ENCODE assay signal across 12 cellular contexts in genomic region chr14:51845811-51846210, GRCh38. TPM values are rescaled to one million over a fixed set of nuclear protein-coding genes. Genes with fewer than 3 reads are reported as not detected.
DNase-seq lines count a peak whose midpoint lies in the region; ATAC-seq and TF ChIP-seq lines count a peak whose summit lies in the region.
"Had no signal": no experiment of that assay in that cellular context is flagged by ENCODE, and none has a peak within 500 bp of the region (broad histone marks: within the 10 kb centered on the region; RNA-seq: fewer than 3 reads in every experiment).

No MANE protein-coding gene starts in this region.

- H3K4me1 Mint-ChIP-seq in stimulated activated naive CD8-positive, alpha-beta T cell treated with anti-CD3 and anti-CD28 coated beads, Interleukin-15, Interleukin-2, amounts not matched to agents 100 ng/mL and 50 ng/mL, for 24 hours (ENCODE audit: low read depth) = peaks cover 79% of the 10 kb centered on the region
- H3K4me1 Mint-ChIP-seq in effector memory CD8-positive, alpha-beta T cell (ENCODE audit: low read depth in 2 of 2) = peaks cover 49 to 53% of the 10 kb centered on the region in 2 donors
- peaks cover 16% of the 10 kb centered on the region for H3K4me1 Mint-ChIP-seq in type B pancreatic cell (ENCODE audit: unreplicated experiment)

- peaks cover 25% of the 10 kb centered on the region for H3K9me3 Mint-ChIP-seq in stimulated activated naive CD8-positive, alpha-beta T cell treated with anti-CD3 and anti-CD28 coated beads, Interleukin-15, Interleukin-2, amounts not matched to agents 100 ng/mL and 50 ng/mL, for 24 hours
- peaks cover 4 to 7% of the 10 kb centered on the region in 2 donors for H3K9me3 Mint-ChIP-seq in effector memory CD8-positive, alpha-beta T cell
- H3K9me3 Mint-ChIP-seq in type B pancreatic cell = peaks cover 6% of the 10 kb centered on the region

- BruUV-seq in A673 (replicated peaks; lab: Mats Ljungman, UMichigan) = no TSS peak

- CTCF ChIA-PET in A673 (lab: Charles Lee) = no interaction called here

- H3K4me1 ChIP-seq in OCI-LY1 (ENCODE audit: insufficient read depth, low read length, severe bottlenecking) (peaks cover 48% of the 10 kb centered on the region), A673 (ENCODE audit: insufficient read depth, low read length, poor library complexity, severe bottlenecking) (peaks cover 7% of the 10 kb centered on the region)
- H3K4me1 ChIP-seq: prostate gland had no signal

- H3K9me3 ChIP-seq in OCI-LY1 (ENCODE audit: low read length) (no peaks in the 10 kb centered on the region), A673 (ENCODE audit: low read depth, low read length, poor library complexity, severe bottlenecking) (no peaks in the 10 kb centered on the region)
- H3K9me3 ChIP-seq: HAP-1, prostate gland had no signal

- peak overlapping the region; percentile 45 for H2AFZ ChIP-seq in OCI-LY1 (ENCODE audit: low read length)

- peak overlapping the region; percentile 91 for H3K4me3 Mint-ChIP-seq in stimulated activated naive CD8-positive, alpha-beta T cell treated with anti-CD3 and anti-CD28 coated beads, Interleukin-15, Interleukin-2, amounts not matched to agents 100 ng/mL and 50 ng/mL, for 24 hours
- H3K4me3 Mint-ChIP-seq in effector memory CD8-positive, alpha-beta T cell = peak overlapping the region in 1 of 2 donors; percentile 79
- no peak overlapping the region for H3K4me3 Mint-ChIP-seq in type B pancreatic cell

- peak overlapping the region; percentile 92; the same call in 1 of the 2 replicates for H3K4me2 ChIP-seq in OCI-LY1 (ENCODE audit: low read length)

- TF ChIP-seq CTCF in OCI-LY1 (IDR thresholded peaks at IDR 0.05; ENCODE audit: low read length) (no peak), type B pancreatic cell (conservative IDR thresholded peaks at IDR 0.05) (no peak), A673 (conservative IDR thresholded peaks at IDR 0.05; ENCODE audit: low read depth, low read length) (no peak)

- intact Hi-C loops in A673 (cut with micrococcal nuclease; ENCODE audit: unreplicated experiment) = no loop called here

- H3K27me3 ChIP-seq in OCI-LY1 (ENCODE audit: insufficient read depth, low read length) = no peaks in the 10 kb centered on the region
- H3K27me3 ChIP-seq in A673 (replicated peaks; ENCODE audit: insufficient read depth, low read depth, low read length, poor library complexity) = no peaks in the 10 kb centered on the region
- H3K27me3 ChIP-seq: cardiac muscle cell had no signal

- H3K27ac Mint-ChIP-seq in stimulated activated naive CD8-positive, alpha-beta T cell treated with anti-CD3 and anti-CD28 coated beads, Interleukin-15, Interleukin-2, amounts not matched to agents 100 ng/mL and 50 ng/mL, for 24 hours = peak overlapping the region; percentile 99
- peak overlapping the region; percentile 99 to 100 for H3K27ac Mint-ChIP-seq in effector memory CD8-positive, alpha-beta T cell
- no peak overlapping the region for H3K27ac Mint-ChIP-seq in type B pancreatic cell

- H3K36me3 ChIP-seq in OCI-LY1 (ENCODE audit: insufficient read depth, low read length) (no peaks in the 10 kb centered on the region; the same call in 1 of the 2 replicates), A673 (ENCODE audit: insufficient read depth, low read length, poor library complexity, severe bottlenecking) (no peaks in the 10 kb centered on the region)
- H3K36me3 ChIP-seq: cardiac muscle cell, HAP-1, prostate gland had no signal

- no peaks in the 10 kb centered on the region for H3K9me2 ChIP-seq in OCI-LY1 (ENCODE audit: low read depth, low read length)

- H3K27ac ChIP-seq in OCI-LY1 (ENCODE audit: low read depth, low read length, poor library complexity, severe bottlenecking) (peak overlapping the region; percentile 95), A673 (ENCODE audit: low read depth, low read length, poor library complexity, severe bottlenecking) (no peak overlapping the region)
- H3K27ac ChIP-seq: C4-2B, cardiac muscle cell, prostate gland had no signal

- ATAC-seq in stimulated activated naive CD8-positive, alpha-beta T cell treated with anti-CD3 and anti-CD28 coated beads, Interleukin-15, Interleukin-2, amounts not matched to agents 100 U/mL and 50 U/mL, for 24 hours = no peak
- no peak for ATAC-seq in effector memory CD8-positive, alpha-beta T cell (replicated peaks)
- ATAC-seq in HG02610 (IDR thresholded peaks at IDR 0.05; ENCODE audit: unreplicated experiment) = no peak

- no peaks in the 10 kb centered on the region for H3K27me3 Mint-ChIP-seq in stimulated activated naive CD8-positive, alpha-beta T cell treated with anti-CD3 and anti-CD28 coated beads, Interleukin-15, Interleukin-2, amounts not matched to agents 100 ng/mL and 50 ng/mL, for 24 hours
- no peaks in the 10 kb centered on the region for H3K27me3 Mint-ChIP-seq in effector memory CD8-positive, alpha-beta T cell
- peaks cover 3% of the 10 kb centered on the region for H3K27me3 Mint-ChIP-seq in type B pancreatic cell

- peaks cover 29% of the 10 kb centered on the region for H3K36me3 Mint-ChIP-seq in stimulated activated naive CD8-positive, alpha-beta T cell treated with anti-CD3 and anti-CD28 coated beads, Interleukin-15, Interleukin-2, amounts not matched to agents 100 ng/mL and 50 ng/mL, for 24 hours (ENCODE audit: low read depth)
- peaks cover 29% of the 10 kb centered on the region for H3K36me3 Mint-ChIP-seq in effector memory CD8-positive, alpha-beta T cell (ENCODE audit: insufficient read depth)
- no peaks in the 10 kb centered on the region for H3K36me3 Mint-ChIP-seq in type B pancreatic cell

- no peaks in the 10 kb centered on the region for H3K79me2 ChIP-seq in OCI-LY1 (ENCODE audit: insufficient read depth, low read length)

- H3K4me3 ChIP-seq in OCI-LY1 (ENCODE audit: low read depth, low read length, poor library complexity, severe bottlenecking) (no peak overlapping the region), A673 (ENCODE audit: low read depth, low read length, poor library complexity, severe bottlenecking) (no peak overlapping the region)
- H3K4me3 ChIP-seq: cardiac muscle cell, HAP-1, prostate gland had no signal

- no peaks in the 10 kb centered on the region for H4K20me1 ChIP-seq in OCI-LY1 (ENCODE audit: insufficient read depth, low read length)

- no peak for DNase-seq in stimulated activated naive CD8-positive, alpha-beta T cell treated with anti-CD3 and anti-CD28 coated beads, Interleukin-15, Interleukin-2, amounts not matched to agents 100 U/mL and 50 U/mL, for 24 hours
- DNase-seq in effector memory CD8-positive, alpha-beta T cell = no peak
- DNase-seq in type B pancreatic cell (ENCODE audit: extremely low spot score, unreplicated experiment) (no peak), A673 (ENCODE audit: low spot score) (no peak), HuH-7 (ENCODE audit: low spot score) (no peak)

- POLR2A ChIA-PET in A673 (lab: Charles Lee; ENCODE audit: low non-redundant PET) = no interaction called here

- H3F3A ChIP-seq in OCI-LY1 (ENCODE audit: insufficient read depth, low read length) = no peaks in the 10 kb centered on the region

- H3K9ac ChIP-seq in OCI-LY1 (ENCODE audit: low read length) = no peak overlapping the region

RNA-seq across cellular contexts. Expression of gene GNG2, which starts 14.6 kb away (rescaled TPM):
- total RNA-seq in type B pancreatic cell (ENCODE audit: low replicate concordance) = 8.7 and 45.3 TPM in 2 replicates
- total RNA-seq in A673 (2021) = 18.9 and 19.3 TPM in 2 replicates
